In genomic region chr2:30511122-30512083, GRCh38 we compare ENCODE assay signal across 8 cellular contexts.
DNase-seq lines count a peak whose midpoint lies in the region; ATAC-seq and TF ChIP-seq lines count a peak whose summit lies in the region.

No MANE protein-coding gene starts in this region.

- no peaks in the 10 kb centered on the region for H3K9me3 Mint-ChIP-seq in stimulated activated effector memory CD8-positive, alpha-beta T cell treated with anti-CD3 and anti-CD28 coated beads, Interleukin-12 subunit alpha, Interleukin-12 subunit beta, amount 100 ng/mL, for 72 hours

- no peak for ATAC-seq in stimulated activated effector memory CD8-positive, alpha-beta T cell treated with anti-CD3 and anti-CD28 coated beads, Interleukin-12 subunit alpha, Interleukin-12 subunit beta, amount 100 ng/mL, for 72 hours
- ATAC-seq in GM21576 (IDR thresholded peaks at IDR 0.05; ENCODE audit: unreplicated experiment): no peak

- H3K27me3 ChIP-seq in mesendoderm (ENCODE audit: insufficient read depth, low read length, poor library complexity) (no peaks in the 10 kb centered on the region), HAP-1 (ENCODE audit: low read depth) (no peaks in the 10 kb centered on the region)

- peak overlapping the region; percentile 28 for H2BK120ac ChIP-seq in mesendoderm (ENCODE audit: low read depth, low read length)

- peaks cover 10% of the 10 kb centered on the region for H3K79me2 ChIP-seq in mesendoderm (ENCODE audit: control insufficient read depth, insufficient read depth, low read length)

- H3K79me1 ChIP-seq in mesendoderm (ENCODE audit: low read length): peaks cover 17% of the 10 kb centered on the region

- whole genome bisulfite sequencing in mesendoderm (ENCODE audit: extremely low coverage, insufficient coverage, low lambda C conversion rate): no CpG with 5 or more reads among the region's 8 CpGs

- H3K56ac ChIP-seq in mesendoderm (ENCODE audit: low read length): peak overlapping the region; percentile 12

- H3K36me3 Mint-ChIP-seq in stimulated activated effector memory CD8-positive, alpha-beta T cell treated with anti-CD3 and anti-CD28 coated beads, Interleukin-12 subunit alpha, Interleukin-12 subunit beta, amount 100 ng/mL, for 72 hours: no peaks in the 10 kb centered on the region

- no peak overlapping the region for H3K4me3 Mint-ChIP-seq in stimulated activated effector memory CD8-positive, alpha-beta T cell treated with anti-CD3 and anti-CD28 coated beads, Interleukin-12 subunit alpha, Interleukin-12 subunit beta, amount 100 ng/mL, for 72 hours

- peak overlapping the region; percentile 38 for H2BK5ac ChIP-seq in mesendoderm (ENCODE audit: low read length)

- H4K8ac ChIP-seq in mesendoderm (ENCODE audit: low read depth, low read length): no peak overlapping the region

- no peak overlapping the region for H2AK5ac ChIP-seq in mesendoderm (ENCODE audit: low read length)

- H3K4ac ChIP-seq in mesendoderm (ENCODE audit: low read depth, low read length): peak overlapping the region; percentile 55

- H3K27ac ChIP-seq in mesendoderm (ENCODE audit: low read depth, low read length): no peak overlapping the region
- H3K27ac ChIP-seq in coronary artery: peak overlapping the region in 1 of 2 donors; percentile 29

- H3K4me1 ChIP-seq in mesendoderm (ENCODE audit: control insufficient read depth, low read depth, low read length) (peaks cover 9% of the 10 kb centered on the region), HAP-1 (peaks cover 27% of the 10 kb centered on the region)

- H3K23ac ChIP-seq in mesendoderm (ENCODE audit: low read length): no peak overlapping the region

- H3K9ac ChIP-seq in mesendoderm (ENCODE audit: low read length): no peak overlapping the region

- H3K4me3 ChIP-seq in mesendoderm (ENCODE audit: low read length) (no peak overlapping the region), HAP-1 (no peak overlapping the region), coronary artery (no peak overlapping the region)

- H3K9me3 ChIP-seq in HAP-1: peaks cover 5% of the 10 kb centered on the region; the same call in 1 of the 2 replicates

- peaks cover 24% of the 10 kb centered on the region for H3K4me1 Mint-ChIP-seq in stimulated activated effector memory CD8-positive, alpha-beta T cell treated with anti-CD3 and anti-CD28 coated beads, Interleukin-12 subunit alpha, Interleukin-12 subunit beta, amount 100 ng/mL, for 72 hours

- no peak overlapping the region for H3K27ac Mint-ChIP-seq in stimulated activated effector memory CD8-positive, alpha-beta T cell treated with anti-CD3 and anti-CD28 coated beads, Interleukin-12 subunit alpha, Interleukin-12 subunit beta, amount 100 ng/mL, for 72 hours

- peak overlapping the region; percentile 78 for H2BK15ac ChIP-seq in mesendoderm (replicated peaks; ENCODE audit: low read depth)

- no peak overlapping the region for H4K5ac ChIP-seq in mesendoderm (ENCODE audit: low read length)

- H3K36me3 ChIP-seq in mesendoderm (ENCODE audit: control insufficient read depth, insufficient read depth, low read length) (no peaks in the 10 kb centered on the region), HAP-1 (replicated peaks) (no peaks in the 10 kb centered on the region)

- DNase-seq in DMS53 (lab: John Stamatoyannopoulos, UW) (peak; percentile 77), NCI-H1417 treated with DMSO at 0.1 percent for 48 hours (lab: John Stamatoyannopoulos, UW) (peak; percentile 22), amniotic epithelial cell (ENCODE audit: low read depth) (peak; percentile 82), mesendoderm (peak; percentile 29), HAP-1 (ENCODE audit: low spot score in 2 of 2) (no peak), coronary artery (ENCODE audit: low spot score) (no peak)
- DNase-seq in stimulated activated effector memory CD8-positive, alpha-beta T cell treated with anti-CD3 and anti-CD28 coated beads, Interleukin-12 subunit alpha, Interleukin-12 subunit beta, amount 100 ng/mL, for 72 hours (ENCODE audit: low spot score in 2 of 2): no peak

- no peak overlapping the region for H3K4me2 ChIP-seq in mesendoderm (ENCODE audit: low read length)

- TF ChIP-seq CTCF in coronary artery (IDR thresholded peaks at IDR 0.05): no peak

- H3K18ac ChIP-seq in mesendoderm (ENCODE audit: low read length): peak overlapping the region; percentile 60

- in situ Hi-C loops in HAP-1 (cut with MboI; ENCODE audit: low sequenced_read_pairs): no loop called here

Comparison
In these comparisons a context has a peak if more than half of its experiments do, and no peak if none do; other contexts are left out.
1. DNase-seq: peak in DMS53 (single experiment), NCI-H1417 treated with DMSO at 0.1 percent for 48 hours (single experiment), amniotic epithelial cell (single experiment) and mesendoderm (single experiment); none in stimulated activated effector memory CD8-positive, alpha-beta T cell treated with anti-CD3 and anti-CD28 coated beads, Interleukin-12 subunit alpha, Interleukin-12 subunit beta, amount 100 ng/mL, for 72 hours (0 of 2), HAP-1 (0 of 2) and coronary artery (single experiment).